8 cellular contexts compared by ENCODE assay signal in the genomic region with DNA sequence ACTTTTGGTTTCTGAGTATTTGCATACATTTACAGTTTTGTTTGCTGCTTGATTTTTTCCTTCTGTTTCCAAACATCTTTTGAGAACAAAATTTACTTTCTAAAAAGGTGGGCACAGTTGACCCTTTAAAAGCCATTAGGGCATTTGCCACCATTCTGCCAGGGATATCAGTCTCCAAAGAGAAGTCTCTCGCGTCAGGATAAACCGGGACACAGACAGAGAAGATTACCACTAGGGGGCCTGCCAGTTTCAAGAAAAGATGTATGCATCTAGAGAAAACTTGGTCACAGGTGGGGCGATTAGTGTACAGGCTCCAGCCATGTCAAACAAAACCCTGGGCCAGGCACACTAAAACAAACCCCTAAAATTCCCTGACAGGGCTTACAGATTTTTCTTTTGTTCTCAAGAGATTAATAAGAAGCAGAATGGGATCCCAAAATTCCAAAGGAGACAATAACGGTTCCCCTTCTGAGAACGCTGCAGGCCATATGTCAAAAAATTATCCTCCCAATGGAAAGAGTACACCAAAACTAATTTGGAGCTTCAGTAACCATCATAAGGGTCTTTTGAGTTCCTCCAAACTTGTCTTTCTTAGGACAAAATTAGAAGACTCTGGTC. TPM values are rescaled to one million over a fixed set of nuclear protein-coding genes. Genes with fewer than 3 reads are reported as not detected.
DNase-seq lines count a peak whose midpoint lies in the region; TF ChIP-seq lines count a peak whose summit lies in the region.

No MANE protein-coding gene starts in this region.

- H3K9me3 ChIP-seq in testis = no peaks in the 10 kb centered on the region

- H3K27me3 Mint-ChIP-seq in immature natural killer cell (ENCODE audit: low read depth in 3 of 3) = peaks cover 0 to 7% (median 3%) of the 10 kb centered on the region in 3 donors

- no peak overlapping the region for H3K27ac ChIP-seq in testis

- no peaks in the 10 kb centered on the region for H3K4me1 ChIP-seq in testis

- H3K9me3 Mint-ChIP-seq in immature natural killer cell = no peaks in the 10 kb centered on the region

- no peak for TF ChIP-seq POLR2A in testis (IDR thresholded peaks at IDR 0.05)

- no peak overlapping the region for H3K4me3 Mint-ChIP-seq in immature natural killer cell

- peak; percentile 5 to 7 for DNase-seq in stimulated activated CD4-positive, alpha-beta T cell treated with anti-CD3 and anti-CD28 coated beads, Interleukin-2, amount 100 ng/mL, for 48 hours
- no peak for DNase-seq in stimulated activated CD4-positive, alpha-beta T cell treated with anti-CD3 and anti-CD28 coated beads, Interleukin-4, amount 100 ng/mL, for 4 hours
- DNase-seq in LNCaP clone FGC (ENCODE audit: low read depth) (peak; percentile 15), iPS-NIHi11 (ENCODE audit: low spot score) (peak; percentile 62), testis (peak; percentile 66), immature natural killer cell (no peak), NCI-H226 (no peak)

- peak; percentile 56 for TF ChIP-seq CTCF in LNCaP clone FGC (IDR thresholded peaks at IDR 0.05; ENCODE audit: control insufficient read depth, extremely low read depth, insufficient read depth)
- TF ChIP-seq CTCF in WI38 (IDR thresholded peaks at IDR 0.05; ENCODE audit: low read depth, low read length) = peak; percentile 52
- peak in 2 of 3 experiments; percentile 39 to 42 for TF ChIP-seq CTCF in testis (IDR thresholded peaks at IDR 0.05)

- no peaks in the 10 kb centered on the region for H3K4me1 Mint-ChIP-seq in immature natural killer cell

- no peaks in the 10 kb centered on the region for H3K36me3 Mint-ChIP-seq in immature natural killer cell

- 52 to 54% methylated on average over 6 of the region's 6 CpGs for whole genome bisulfite sequencing in testis, 2 donors

- H3K4me3 ChIP-seq in LNCaP clone FGC (ENCODE audit: low read depth, low read length) (no peak overlapping the region), WI38 (ENCODE audit: low read depth, low read length) (no peak overlapping the region), testis (no peak overlapping the region)

- intact Hi-C loops in testis (cut with DNase I; ENCODE audit: low total_unique reads) = no loop called here

- no peaks in the 10 kb centered on the region for H3K27me3 ChIP-seq in testis

- H3K36me3 ChIP-seq in testis (ENCODE audit: low read depth, missing control alignments) = no peaks in the 10 kb centered on the region

- no peak overlapping the region for H3K27ac Mint-ChIP-seq in immature natural killer cell

RNA-seq across cellular contexts. Expression of gene PABPC3, which starts 10.7 kb away (rescaled TPM):
- 10 to 100 TPM; 24.0 to 31.7 TPM for total RNA-seq in testis
- 66.0 TPM for polyA plus RNA-seq in testis (ENCODE audit: insufficient read depth, low read depth, low replicate concordance)
- under 1 TPM in 1 of 3 donors, not detected in 2; 0.09 TPM for polyA plus RNA-seq in immature natural killer cell

Comparison
In these comparisons a context has a peak if more than half of its experiments do, and no peak if none do; other contexts are left out.
1. DNase-seq: peak in stimulated activated CD4-positive, alpha-beta T cell treated with anti-CD3 and anti-CD28 coated beads, Interleukin-2, amount 100 ng/mL, for 48 hours (2 of 2), LNCaP clone FGC (single experiment), iPS-NIHi11 (single experiment) and testis (single experiment); none in stimulated activated CD4-positive, alpha-beta T cell treated with anti-CD3 and anti-CD28 coated beads, Interleukin-4, amount 100 ng/mL, for 4 hours (0 of 2), immature natural killer cell (0 of 3) and NCI-H226 (single experiment).
2. RNA of gene PABPC3, which starts 10.7 kb away (polyA plus RNA-seq): 66.0 TPM in testis (single experiment); 0.09 TPM in immature natural killer cell; every median in the first group is over 10 times any median in the second.
3. Peak in every context shown above with its lines, with median percentiles within 50 percentile points of each other: CTCF ChIP-seq.